ENCODE assay signal across 8 cellular contexts in the genomic region with DNA sequence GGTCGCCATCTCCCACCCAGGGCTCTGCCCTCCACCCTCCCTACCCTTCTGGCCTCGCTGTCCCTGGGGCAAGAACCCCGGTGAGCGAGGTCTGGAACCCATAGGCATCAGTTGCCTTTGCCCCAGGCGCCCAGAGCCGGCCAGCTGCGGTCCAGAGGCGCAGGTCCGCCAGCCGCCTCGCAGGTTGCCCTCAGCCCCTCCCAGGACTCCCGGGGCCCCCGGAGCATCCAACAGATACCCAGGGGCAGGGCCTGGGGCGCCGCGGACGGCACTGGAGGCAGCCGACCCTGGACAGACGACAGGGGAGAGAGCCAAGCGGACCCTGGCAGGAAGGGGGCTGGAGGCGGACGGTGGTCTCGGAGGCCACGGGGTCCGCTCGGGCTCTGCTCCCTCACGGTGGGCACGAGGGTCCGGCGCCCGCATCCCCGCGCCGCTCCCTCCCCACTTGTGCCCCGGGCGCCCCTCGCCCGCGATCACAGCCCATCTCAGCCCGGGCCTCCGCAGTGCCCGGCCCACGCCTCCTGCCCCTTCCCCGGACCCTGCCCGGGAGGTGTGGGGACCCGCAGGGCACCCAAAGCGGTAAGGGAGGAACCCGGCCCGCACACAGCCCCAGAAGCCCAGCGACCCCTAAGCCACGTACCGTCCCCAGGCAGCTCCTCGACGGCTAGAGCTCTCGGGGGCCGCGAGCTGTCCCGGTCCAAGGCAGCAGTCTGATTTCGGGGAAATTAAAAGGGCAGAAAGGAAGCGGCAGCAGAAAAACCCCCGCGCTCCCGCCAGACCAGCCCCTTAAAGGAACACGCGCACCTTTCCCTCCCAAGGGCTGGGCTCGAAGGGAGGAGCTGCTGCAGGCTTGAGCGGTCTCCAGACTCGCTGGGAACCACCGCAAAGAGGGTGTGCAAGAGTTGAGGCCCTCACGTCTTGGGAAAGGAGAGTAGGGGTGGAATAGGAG. TPM values are rescaled to one million over a fixed set of nuclear protein-coding genes. Genes with fewer than 3 reads are reported as not detected.
DNase-seq lines count a peak whose midpoint lies in the region; ATAC-seq and TF ChIP-seq lines count a peak whose summit lies in the region.

A gene with protein sequence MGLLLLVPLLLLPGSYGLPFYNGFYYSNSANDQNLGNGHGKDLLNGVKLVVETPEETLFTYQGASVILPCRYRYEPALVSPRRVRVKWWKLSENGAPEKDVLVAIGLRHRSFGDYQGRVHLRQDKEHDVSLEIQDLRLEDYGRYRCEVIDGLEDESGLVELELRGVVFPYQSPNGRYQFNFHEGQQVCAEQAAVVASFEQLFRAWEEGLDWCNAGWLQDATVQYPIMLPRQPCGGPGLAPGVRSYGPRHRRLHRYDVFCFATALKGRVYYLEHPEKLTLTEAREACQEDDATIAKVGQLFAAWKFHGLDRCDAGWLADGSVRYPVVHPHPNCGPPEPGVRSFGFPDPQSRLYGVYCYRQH (minus strand): TSS at position 726 of the 949 bp plus-strand sequence. CDS start 8,246 bp downstream, outside the sequence.

- 0 to 3% methylated on average over 13 to 32 of the region's 70 CpGs for WGBS in thyroid gland, 2 donors

- peaks cover 22% of the 10 kb centered on the region for H3K27me3 ChIP-seq in neural cell (ENCODE audit: insufficient read depth, low read depth, low read length)
- H3K27me3 ChIP-seq in thyroid gland = no peaks in the 10 kb centered on the region

- H3K9ac ChIP-seq in neural cell (ENCODE audit: low read length) = no peak within 1 kb of the TSS

- no peak within 1 kb of the TSS for H3K4me2 ChIP-seq in neural cell (ENCODE audit: low read length)

- CTCF ChIA-PET in activated CD8-positive, alpha-beta memory T cell treated with anti-CD3 and anti-CD28 coated beads for 36 hours (lab: Charles Lee) = interaction anchor here (0.6 to 3.7 kb wide), 9 partner anchors 10 to 282 kb away, joined by 3 to 18 read pairs (median 3); no protein-coding TSS in a partner anchor

- no peak for TF ChIP-seq POLR2A in thyroid gland (IDR thresholded peaks at IDR 0.05)

- POLR2A ChIA-PET in activated CD8-positive, alpha-beta memory T cell treated with anti-CD3 and anti-CD28 coated beads for 36 hours (lab: Charles Lee) = interaction anchor here (0.7 to 1.1 kb wide), 2 partner anchors 20 to 256 kb away, joined by 3 to 10 read pairs; a partner anchor contains a TSS

- H4K20me1 ChIP-seq in neural cell (ENCODE audit: insufficient read depth) = no peaks in the 10 kb centered on the region

- in situ Hi-C loops in KBM-7 (cut with MboI; ENCODE audit: low pct_unique_long_range_greater_than_20kb, low sequenced_read_pairs) = no loop called here

- DNase-seq in KBM-7 (peak; percentile 80), epithelial cell of esophagus (ENCODE audit: low read depth) (peak; percentile 53), thyroid gland (peak; percentile 47 to 59), SKM-1 (lab: John Stamatoyannopoulos, UW; ENCODE audit: unreplicated experiment) (no peak), SKM-1 treated with dmso at 0.1 percent for 144 hours (lab: John Stamatoyannopoulos, UW; ENCODE audit: unreplicated experiment) (no peak)

- H3K36me3 ChIP-seq in neural cell (ENCODE audit: insufficient read depth, low read length) (no peaks in the 10 kb centered on the region), thyroid gland (no peaks in the 10 kb centered on the region)

- H3K27ac ChIP-seq in neural cell (ENCODE audit: low read length) = no peak within 1 kb of the TSS
- H3K27ac ChIP-seq in thyroid gland = no peak within 1 kb of the TSS

- H3K4me1 ChIP-seq in thyroid gland = peaks cover 21 to 35% of the 10 kb centered on the region in 2 donors

- peak; percentile 24 for ATAC-seq in GM19035 (IDR thresholded peaks at IDR 0.05; ENCODE audit: unreplicated experiment)

- no peaks in the 10 kb centered on the region for H3K79me2 ChIP-seq in neural cell (replicated peaks; ENCODE audit: insufficient read depth, low read length)

- no peak for TF ChIP-seq EP300 in neural cell (conservative IDR thresholded peaks at IDR 0.05; ENCODE audit: poor library complexity, severe bottlenecking)

- no peak within 1 kb of the TSS for H2AFZ ChIP-seq in neural cell (ENCODE audit: low read depth, low read length)

- no peak for TF ChIP-seq RAD21 in neural cell (conservative IDR thresholded peaks at IDR 0.05)

- H3F3A ChIP-seq in neural cell (ENCODE audit: insufficient read depth, low read length, poor library complexity, severe bottlenecking) = no peaks in the 10 kb centered on the region

- intact Hi-C loops in thyroid gland (cut with DNase I) = loop anchor here (10.0 kb wide), 2 partner anchors 270 to 350 kb away; a partner anchor contains a TSS

- H3K9me2 ChIP-seq in neural cell (ENCODE audit: insufficient read depth, low read length) = no peaks in the 10 kb centered on the region

- H3K9me3 ChIP-seq in neural cell (ENCODE audit: low read length) (no peaks in the 10 kb centered on the region), thyroid gland (no peaks in the 10 kb centered on the region)

- H3K4me3 ChIP-seq in epithelial cell of esophagus (ENCODE audit: low read length) (peak within 1 kb of the TSS; percentile 49), neural cell (ENCODE audit: low read length) (peak within 1 kb of the TSS; percentile 50), thyroid gland (replicated peaks in 1 of 3) (peak within 1 kb of the TSS in 2 of 3 donors; percentile 11 to 39)

- TF ChIP-seq CTCF in epithelial cell of esophagus (IDR thresholded peaks at IDR 0.05; ENCODE audit: insufficient read depth, low read depth, low read length, missing control alignments) = no peak
- TF ChIP-seq CTCF in neural cell (IDR thresholded peaks at IDR 0.05; ENCODE audit: poor library complexity, severe bottlenecking) = no peak
- no peak for TF ChIP-seq CTCF in thyroid gland (IDR thresholded peaks at IDR 0.05)

TF ChIP-seq in neural cell, 6 proteins besides CTCF, POLR2A, EP300 and RAD21:
- TF ChIP-seq POLR2AphosphoS5 (IDR thresholded peaks at IDR 0.05) = no peak

RNA-seq across cellular contexts. Expression of the gene that starts here (rescaled TPM):
- total RNA-seq in activated CD8-positive, alpha-beta memory T cell treated with anti-CD3 and anti-CD28 coated beads for 36 hours = 10 to 100 TPM; 27.2 to 30.3 TPM
- polyA plus RNA-seq in neural cell = not detected in 2 replicates
- not detected in 2 replicates for polyA minus RNA-seq in neural cell
- 10 to 100 TPM in 1 of 4 donors, 1 to 10 TPM in 3; 3.6 to 14.0 (median 5.8) TPM for total RNA-seq in thyroid gland

Comparison
In these comparisons a context has a peak if more than half of its experiments do, and no peak if none do; other contexts are left out.
1. DNase-seq: peak in KBM-7 (single experiment), epithelial cell of esophagus (single experiment) and thyroid gland (2 of 2); none in SKM-1 (single experiment) and SKM-1 treated with dmso at 0.1 percent for 144 hours (single experiment).
2. Peak in every context shown above with its lines, with median percentiles within 50 percentile points of each other: H3K4me3 ChIP-seq.